9 cellular contexts compared by ENCODE assay signal in the genomic region with DNA sequence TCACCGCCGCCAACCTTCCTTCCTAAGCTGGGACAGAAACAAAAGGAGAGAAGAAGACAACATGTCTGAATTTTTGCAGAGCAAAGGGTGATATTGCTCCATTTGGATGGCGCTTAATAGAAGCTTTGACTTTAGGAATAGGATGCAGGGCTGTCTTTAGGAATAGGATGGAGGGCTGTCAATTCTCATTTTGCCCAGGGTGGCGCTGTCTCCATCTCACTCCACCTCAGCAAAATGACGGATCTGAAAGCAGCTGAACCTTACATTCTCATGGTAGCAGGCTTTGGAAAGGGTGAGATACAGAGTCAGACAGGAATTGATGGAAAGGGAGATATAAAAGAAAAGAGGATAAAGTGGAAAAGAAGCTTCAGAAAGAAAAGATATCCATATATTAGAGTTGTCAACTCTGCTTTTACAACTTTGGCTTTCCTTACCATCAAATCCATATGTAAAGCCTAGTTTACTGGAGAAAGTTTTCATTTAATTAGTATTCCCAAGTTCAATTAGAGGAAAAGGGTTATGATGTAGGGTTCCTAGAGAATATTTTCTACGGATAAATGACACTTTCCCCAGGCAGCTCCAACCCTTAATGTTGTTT. TPM values are rescaled to one million over a fixed set of nuclear protein-coding genes. Genes with fewer than 3 reads are reported as not detected.
DNase-seq lines count a peak whose midpoint lies in the region; ATAC-seq and TF ChIP-seq lines count a peak whose summit lies in the region.
"Had no signal": no experiment of that assay in that cellular context is flagged by ENCODE, and none has a peak within 500 bp of the region (broad histone marks: within the 10 kb centered on the region; RNA-seq: fewer than 3 reads in every experiment).

No MANE protein-coding gene starts in this region.

- H3K36me3 Mint-ChIP-seq in activated T-helper 1 cell treated with anti-CD3 and anti-CD28 coated beads, Interleukin-12 subunit alpha, Interleukin-12 subunit beta, Interleukin-2, Interleukin-4 antibody, amounts not matched to agents 30 ng/mL and 10 ng/mL and 1 ng/mL, durations not matched to agents 14 hours and 24 hours and 36 hours (ENCODE audit: low read depth), result peaks cover 16% of the 10 kb centered on the region
- peaks cover 11% of the 10 kb centered on the region for H3K36me3 Mint-ChIP-seq in neural crest cell (ENCODE audit: low read depth)

- ATAC-seq in GM19467 (IDR thresholded peaks at IDR 0.05; ENCODE audit: unreplicated experiment), result peak; percentile 57
- ATAC-seq in HG03558 (IDR thresholded peaks at IDR 0.05; ENCODE audit: extremely low read depth, unreplicated experiment), result peak; percentile 58

- peak overlapping the region; percentile 70 for H3K27ac Mint-ChIP-seq in activated T-helper 1 cell treated with anti-CD3 and anti-CD28 coated beads, Interleukin-12 subunit alpha, Interleukin-12 subunit beta, Interleukin-2, Interleukin-4 antibody, amounts not matched to agents 30 ng/mL and 10 ng/mL and 1 ng/mL, durations not matched to agents 14 hours and 24 hours and 36 hours
- no peak overlapping the region for H3K27ac Mint-ChIP-seq in neural crest cell (ENCODE audit: unreplicated experiment)

- no peak for TF ChIP-seq POLR2A in uterus (IDR thresholded peaks at IDR 0.05)

- TF ChIP-seq CTCF in foreskin fibroblast (IDR thresholded peaks at IDR 0.05; ENCODE audit: low read depth, low read length), result peak; percentile 57
- peak; percentile 82 for TF ChIP-seq CTCF in neural crest cell (conservative IDR thresholded peaks at IDR 0.05)
- peak in 2 of 4 experiments; percentile 16 to 39 for TF ChIP-seq CTCF in uterus (IDR thresholded peaks at IDR 0.05)

- intact Hi-C loops in activated T-helper 1 cell treated with anti-CD3 and anti-CD28 coated beads, Interleukin-12 subunit alpha, Interleukin-12 subunit beta, Interleukin-2, Interleukin-4 antibody, amounts not matched to agents 30 ng/mL and 10 ng/mL and 1 ng/mL, durations not matched to agents 14 hours and 24 hours and 36 hours (cut with micrococcal nuclease), result loop anchor here (1.0 to 10.0 kb wide), 10 partner anchors 22 to 1722 kb away; a partner anchor contains a TSS
- intact Hi-C loops in uterus (cut with DNase I; ENCODE audit: low total_unique reads), result no loop called here

- no peak overlapping the region for H3K27ac ChIP-seq in uterus
- H3K27ac ChIP-seq: epithelial cell of prostate had no signal

- peaks cover 0 to 7% of the 10 kb centered on the region in 2 donors for H3K27me3 ChIP-seq in uterus

- DNase-seq in DMS 273 (lab: John Stamatoyannopoulos, UW; ENCODE audit: unreplicated experiment) (peak; percentile 84), NCI-H748 treated with DMSO at 0.1 percent for 48 hours (lab: John Stamatoyannopoulos, UW) (peak; percentile 94), foreskin fibroblast (peak; percentile 38 to 77), neural crest cell (ENCODE audit: low read depth, low spot score) (peak; percentile 61), uterus (no peak)
- DNase-seq in activated T-helper 1 cell treated with anti-CD3 and anti-CD28 coated beads, Interleukin-12 subunit alpha, Interleukin-12 subunit beta, Interleukin-2, Interleukin-4 antibody, amounts not matched to agents 30 ng/mL and 10 ng/mL and 1 ng/mL, durations not matched to agents 14 hours and 24 hours and 36 hours (ENCODE audit: low spot score), result peak; percentile 48

- peak overlapping the region; percentile 90 for H3K4me3 Mint-ChIP-seq in activated T-helper 1 cell treated with anti-CD3 and anti-CD28 coated beads, Interleukin-12 subunit alpha, Interleukin-12 subunit beta, Interleukin-2, Interleukin-4 antibody, amounts not matched to agents 30 ng/mL and 10 ng/mL and 1 ng/mL, durations not matched to agents 14 hours and 24 hours and 36 hours
- H3K4me3 Mint-ChIP-seq in neural crest cell, result peak overlapping the region; percentile 87

- no peaks in the 10 kb centered on the region for H3K4me1 ChIP-seq in uterus

- H3K36me3 ChIP-seq in uterus, result no peaks in the 10 kb centered on the region

- H3K9me3 Mint-ChIP-seq in activated T-helper 1 cell treated with anti-CD3 and anti-CD28 coated beads, Interleukin-12 subunit alpha, Interleukin-12 subunit beta, Interleukin-2, Interleukin-4 antibody, amounts not matched to agents 30 ng/mL and 10 ng/mL and 1 ng/mL, durations not matched to agents 14 hours and 24 hours and 36 hours, result no peaks in the 10 kb centered on the region
- no peaks in the 10 kb centered on the region for H3K9me3 Mint-ChIP-seq in neural crest cell

- peaks cover 14% of the 10 kb centered on the region for H3K27me3 Mint-ChIP-seq in activated T-helper 1 cell treated with anti-CD3 and anti-CD28 coated beads, Interleukin-12 subunit alpha, Interleukin-12 subunit beta, Interleukin-2, Interleukin-4 antibody, amounts not matched to agents 30 ng/mL and 10 ng/mL and 1 ng/mL, durations not matched to agents 14 hours and 24 hours and 36 hours (ENCODE audit: insufficient read depth)
- H3K27me3 Mint-ChIP-seq in neural crest cell (ENCODE audit: low read depth), result peaks cover 6% of the 10 kb centered on the region

- H3K4me1 Mint-ChIP-seq in activated T-helper 1 cell treated with anti-CD3 and anti-CD28 coated beads, Interleukin-12 subunit alpha, Interleukin-12 subunit beta, Interleukin-2, Interleukin-4 antibody, amounts not matched to agents 30 ng/mL and 10 ng/mL and 1 ng/mL, durations not matched to agents 14 hours and 24 hours and 36 hours (ENCODE audit: low read depth), result peaks cover 54% of the 10 kb centered on the region
- peaks cover 56% of the 10 kb centered on the region for H3K4me1 Mint-ChIP-seq in neural crest cell

- H3K4me3 ChIP-seq in foreskin fibroblast (ENCODE audit: low read depth in 1 of 2, low read length in 2 of 2) (peak overlapping the region; percentile 49 to 64), uterus (peak overlapping the region; percentile 42 to 53)

- no peaks in the 10 kb centered on the region for H3K9me3 ChIP-seq in uterus

RNA-seq across cellular contexts. Expression of a gene that starts 57.6 kb away (rescaled TPM):
- total RNA-seq in activated T-helper 1 cell treated with anti-CD3 and anti-CD28 coated beads, Interleukin-12 subunit alpha, Interleukin-12 subunit beta, Interleukin-2, Interleukin-4 antibody, amounts not matched to agents 30 ng/mL and 10 ng/mL and 1 ng/mL, durations not matched to agents 14 hours and 24 hours and 36 hours, result 14.7 and 16.9 TPM in 2 replicates
- total RNA-seq in neural crest cell (39.1 and 40.7 TPM in 2 replicates), uterus (10 to 100 TPM in 1 of 4 donors, 1 to 10 TPM in 3; 2.3 to 31.2 (median 5.7) TPM)

Comparison
In these comparisons a context has a peak if more than half of its experiments do, and no peak if none do; other contexts are left out.
1. DNase-seq: peak in DMS 273 (single experiment), NCI-H748 treated with DMSO at 0.1 percent for 48 hours (single experiment), activated T-helper 1 cell treated with anti-CD3 and anti-CD28 coated beads, Interleukin-12 subunit alpha, Interleukin-12 subunit beta, Interleukin-2, Interleukin-4 antibody, amounts not matched to agents 30 ng/mL and 10 ng/mL and 1 ng/mL, durations not matched to agents 14 hours and 24 hours and 36 hours (single experiment), foreskin fibroblast (2 of 2) and neural crest cell (single experiment); none in uterus (0 of 2).